Comparison of ENCODE assay signal across 12 cellular contexts in the genomic region with DNA sequence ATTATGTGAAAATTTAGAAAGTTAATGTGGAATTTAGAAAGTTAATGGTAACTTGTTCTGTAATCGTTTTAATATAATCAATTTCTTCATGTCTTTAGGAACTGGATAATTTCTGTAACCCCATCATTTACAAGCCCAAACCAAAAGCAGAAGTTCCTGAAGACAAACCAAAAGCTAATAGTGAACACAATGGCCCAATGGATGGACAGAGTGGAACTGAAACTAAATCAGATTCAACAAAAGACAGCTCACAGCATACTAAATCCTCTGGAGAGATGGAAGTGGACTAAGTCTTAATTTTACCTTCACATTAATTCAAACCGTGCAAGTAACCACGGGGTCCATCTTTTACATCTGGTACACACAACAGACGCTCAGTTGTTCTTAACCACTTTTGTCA. TPM values are rescaled to one million over a fixed set of nuclear protein-coding genes. Genes with fewer than 3 reads are reported as not detected.
DNase-seq lines count a peak whose midpoint lies in the region; ATAC-seq and TF ChIP-seq lines count a peak whose summit lies in the region.
"Had no signal": no experiment of that assay in that cellular context is flagged by ENCODE, and none has a peak within 500 bp of the region (broad histone marks: within the 10 kb centered on the region; RNA-seq: fewer than 3 reads in every experiment).

No MANE protein-coding gene starts in this region.

- intact Hi-C loops in esophagus squamous epithelium (cut with DNase I) = no loop called here

- no peak overlapping the region for H3K9ac ChIP-seq in H9 (ENCODE audit: extremely low read depth, insufficient read length, low read length)

- no peak overlapping the region for H3K4me3 Mint-ChIP-seq in H9
- H3K4me3 Mint-ChIP-seq: activated naive CD8-positive, alpha-beta T cell treated with anti-CD3 and anti-CD28 coated beads, Interleukin-2, amount 10 ng/mL, durations not matched to agents 7 days and 5 days; endodermal cell; neural crest cell had no signal

- H3K9me3 ChIP-seq in H9 (ENCODE audit: control insufficient read depth, low read depth, low read length) (no peaks in the 10 kb centered on the region), esophagus squamous epithelium (no peaks in the 10 kb centered on the region)

- no peaks in the 10 kb centered on the region for H3K79me1 ChIP-seq in H9 (ENCODE audit: insufficient read depth, low read depth, low read length, poor library complexity, severe bottlenecking)

- TF ChIP-seq CTCF in GM12865 (IDR thresholded peaks at IDR 0.05; ENCODE audit: insufficient read depth, low read depth, low read length, missing control alignments) = no peak
- TF ChIP-seq CTCF in H9 (conservative IDR thresholded peaks at IDR 0.05) = no peak
- TF ChIP-seq CTCF in esophagus squamous epithelium (IDR thresholded peaks at IDR 0.05) = no peak

- H2BK20ac ChIP-seq in H9 (ENCODE audit: low read depth, low read length, poor library complexity, severe bottlenecking) = no peak overlapping the region

- no peak overlapping the region for H3K14ac ChIP-seq in H9 (ENCODE audit: insufficient read depth, low read length)

- no peaks in the 10 kb centered on the region for H4K20me1 ChIP-seq in H9 (ENCODE audit: control insufficient read depth, insufficient read depth, insufficient read length)

- H3K27me3 Mint-ChIP-seq in H9 (ENCODE audit: low read depth) = no peaks in the 10 kb centered on the region

- H4K91ac ChIP-seq in H9 (ENCODE audit: insufficient read length, low read depth, low read length) = no peak overlapping the region

- H3K4me1 ChIP-seq in H9 (ENCODE audit: insufficient read depth, low read length) (no peaks in the 10 kb centered on the region), esophagus squamous epithelium (no peaks in the 10 kb centered on the region)

- H3K9me3 Mint-ChIP-seq in H9 = no peaks in the 10 kb centered on the region
- H3K9me3 Mint-ChIP-seq: activated naive CD8-positive, alpha-beta T cell treated with anti-CD3 and anti-CD28 coated beads, Interleukin-2, amount 10 ng/mL, durations not matched to agents 7 days and 5 days; endodermal cell; neural crest cell had no signal

- 100% methylated on average over 1 of the region's 4 CpGs for WGBS in H9 (ENCODE audit: extremely low coverage, insufficient read length, low lambda C conversion rate)
- WGBS in esophagus squamous epithelium, 2 donors = 82 to 86% methylated on average over 4 of the region's 4 CpGs

- no peaks in the 10 kb centered on the region for H3K27me3 ChIP-seq in H9 (ENCODE audit: insufficient read depth, low read length)
- no peaks in the 10 kb centered on the region for H3K27me3 ChIP-seq in esophagus squamous epithelium

- H3K23me2 ChIP-seq in H9 (ENCODE audit: insufficient read length, low read depth, low read length, poor library complexity, severe bottlenecking) = no peaks in the 10 kb centered on the region

- H2BK15ac ChIP-seq in H9 (ENCODE audit: low read depth, low read length) = no peak overlapping the region

- H3K4me2 ChIP-seq in H9 (ENCODE audit: insufficient read depth, insufficient read length, low read length) = no peak overlapping the region

- no peaks in the 10 kb centered on the region for H3K4me1 Mint-ChIP-seq in H9
- H3K4me1 Mint-ChIP-seq: activated naive CD8-positive, alpha-beta T cell treated with anti-CD3 and anti-CD28 coated beads, Interleukin-2, amount 10 ng/mL, durations not matched to agents 7 days and 5 days; endodermal cell; neural crest cell had no signal

- H3K79me2 ChIP-seq in H9 (ENCODE audit: insufficient read depth, low read length) = no peaks in the 10 kb centered on the region

- H3K4ac ChIP-seq in H9 (ENCODE audit: low read depth, low read length) = no peak overlapping the region

- no peak overlapping the region for H3K23ac ChIP-seq in H9 (ENCODE audit: insufficient read length, low read depth, low read length)

- H2BK12ac ChIP-seq in H9 (ENCODE audit: insufficient read length, low read depth, low read length) = no peak overlapping the region

- TF ChIP-seq POLR2A in esophagus squamous epithelium (IDR thresholded peaks at IDR 0.05) = no peak

- H2BK5ac ChIP-seq in H9 (ENCODE audit: insufficient read length, low read length) = no peak overlapping the region

- peaks cover 0 to 50% (median 0%) of the 10 kb centered on the region in 3 donors for H3K36me3 ChIP-seq in esophagus squamous epithelium

- H2AFZ ChIP-seq in H9 (ENCODE audit: low read length) = no peak overlapping the region

- no peaks in the 10 kb centered on the region for H3K36me3 Mint-ChIP-seq in H9 (ENCODE audit: insufficient read depth in 1 of 3, low read depth in 3 of 3)
- H3K36me3 Mint-ChIP-seq: activated naive CD8-positive, alpha-beta T cell treated with anti-CD3 and anti-CD28 coated beads, Interleukin-2, amount 10 ng/mL, durations not matched to agents 7 days and 5 days had no signal

- H2AK5ac ChIP-seq in H9 (ENCODE audit: insufficient read length, low read length) = no peak overlapping the region

- no peak overlapping the region for H3T11ph ChIP-seq in H9 (ENCODE audit: low read length)

- no peak overlapping the region for H3K56ac ChIP-seq in H9 (ENCODE audit: insufficient read length, low read depth, low read length)

- peak; percentile 47 for DNase-seq in GM12865 (ENCODE audit: low read depth)
- DNase-seq in NOMO-1 treated with DMSO at 0.1 percent for 48 hours (lab: John Stamatoyannopoulos, UW; ENCODE audit: unreplicated experiment) = peak; percentile 73
- no peak for DNase-seq in GOT3 (lab: John Stamatoyannopoulos, UW)
- DNase-seq in activated CD8-positive, alpha-beta memory T cell treated with anti-CD3 and anti-CD28 coated beads, Interleukin-2, amount 50 U/mL, for 4 hours = no peak
- no peak for DNase-seq in H9
- DNase-seq in esophagus squamous epithelium (lab: John Stamatoyannopoulos, UW) = no peak
- DNase-seq: activated CD4-positive, CD25-positive, alpha-beta regulatory T cell; activated naive CD8-positive, alpha-beta T cell treated with anti-CD3 and anti-CD28 coated beads, Interleukin-2, amount 10 ng/mL, durations not matched to agents 7 days and 5 days; endodermal cell had no signal

- H3K27ac ChIP-seq in H9 (ENCODE audit: insufficient read length, low read depth, low read length) (no peak overlapping the region), esophagus squamous epithelium (no peak overlapping the region)

- no peak overlapping the region for H4K8ac ChIP-seq in H9 (replicated peaks; ENCODE audit: insufficient read length, low read depth, low read length)

- no peak overlapping the region for H3K4me3 ChIP-seq in GM12865 (ENCODE audit: low read depth, low read length)
- H3K4me3 ChIP-seq in esophagus squamous epithelium = no peak overlapping the region

- ATAC-seq in GM21360 (IDR thresholded peaks at IDR 0.05; ENCODE audit: unreplicated experiment) = peak; percentile 52
- ATAC-seq in HG03060 (IDR thresholded peaks at IDR 0.05; ENCODE audit: low read depth, unreplicated experiment) = peak; percentile 55

- H3K27ac Mint-ChIP-seq in H9 = peak overlapping the region in 1 of 3 experiments; percentile 40; a peak in 1 of 7 replicates
- H3K27ac Mint-ChIP-seq: activated naive CD8-positive, alpha-beta T cell treated with anti-CD3 and anti-CD28 coated beads, Interleukin-2, amount 10 ng/mL, durations not matched to agents 7 days and 5 days had no signal

- no peak overlapping the region for H4K5ac ChIP-seq in H9 (ENCODE audit: insufficient read length, low read depth, low read length)

- no peak overlapping the region for H3K18ac ChIP-seq in H9 (ENCODE audit: insufficient read length, low read depth, low read length)

- H2BK120ac ChIP-seq in H9 (ENCODE audit: low read depth, low read length, poor library complexity, severe bottlenecking) = no peak overlapping the region

RNA-seq across cellular contexts. Expression of a gene that starts 48.1 kb away (rescaled TPM):
- total RNA-seq in H9 (2021) = 36.4 and 40.2 TPM in 2 replicates
- 10 to 100 TPM in 2 of 4 donors, 1 to 10 TPM in 2; 3.5 to 15.1 (median 8.3) TPM for total RNA-seq in esophagus squamous epithelium

RNA-seq across cellular contexts. Expression of a gene that starts 50.5 kb away (rescaled TPM):
- total RNA-seq in H9 (2021) (5.3 and 5.6 TPM in 2 replicates), esophagus squamous epithelium (10 to 100 TPM; 19.8 to 45.4 (median 26.7) TPM)

Comparison
In these comparisons a context has a peak if more than half of its experiments do, and no peak if none do; other contexts are left out.
1. DNase-seq: peak in GM12865 (single experiment) and NOMO-1 treated with DMSO at 0.1 percent for 48 hours (single experiment); none in GOT3 (single experiment), activated CD8-positive, alpha-beta memory T cell treated with anti-CD3 and anti-CD28 coated beads, Interleukin-2, amount 50 U/mL, for 4 hours (single experiment), H9 (single experiment) and esophagus squamous epithelium (single experiment).